Comparison of ENCODE assay signal across 8 cellular contexts in the genomic region with DNA sequence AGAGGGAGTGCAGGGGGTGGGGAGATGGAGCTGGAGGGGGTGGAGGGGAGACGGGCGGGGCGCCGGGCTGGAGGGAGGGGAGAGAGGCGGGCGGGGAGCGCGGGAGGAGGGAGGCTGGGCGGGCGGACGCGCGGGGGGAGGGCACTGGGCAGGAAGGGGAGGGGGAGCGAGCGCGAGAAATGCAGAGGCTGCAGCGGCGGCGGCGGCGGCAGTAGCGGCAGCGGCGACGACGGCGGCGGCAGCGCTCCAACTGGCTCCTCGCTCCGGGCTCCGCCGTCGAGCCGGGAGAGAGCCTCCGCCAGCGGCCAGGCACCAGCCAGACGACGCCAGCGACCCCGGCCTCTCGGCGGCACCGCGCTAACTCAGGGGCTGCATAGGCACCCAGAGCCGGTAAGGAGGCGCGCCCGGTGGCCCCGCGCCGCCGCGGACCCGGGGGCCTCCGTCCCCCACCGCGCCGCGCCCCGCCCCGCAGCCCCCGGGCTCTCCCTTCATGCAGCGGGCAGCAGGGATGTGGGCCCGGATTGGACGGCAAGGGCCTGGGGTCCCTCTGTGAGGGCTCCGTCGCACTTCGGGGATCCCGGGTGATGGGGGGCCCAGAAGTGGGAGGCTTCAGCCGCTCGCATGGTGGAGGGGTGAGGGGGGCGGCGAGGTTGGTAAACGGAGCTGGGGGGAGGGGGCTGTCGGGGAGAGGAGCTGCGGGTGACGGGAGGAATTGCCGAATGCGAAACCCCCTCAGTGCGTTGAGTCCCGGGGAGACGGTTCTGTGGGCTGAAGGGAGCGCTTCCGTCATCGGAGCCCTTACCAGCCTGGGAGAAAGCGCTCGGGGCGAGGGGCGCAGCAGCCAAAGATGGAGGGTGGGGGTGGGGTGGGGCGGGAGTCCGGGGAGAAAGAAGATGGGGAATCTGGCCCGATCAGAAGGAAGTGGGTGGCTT. TPM values are rescaled to one million over a fixed set of nuclear protein-coding genes. Genes with fewer than 3 reads are reported as not detected.
A peak's percentile ranks its signal among the peaks of the same experiment; 100 is the strongest.
DNase-seq lines count a peak whose midpoint lies in the region; ATAC-seq, FAIRE-seq and TF ChIP-seq lines count a peak whose summit lies in the region.

BASP1 (plus strand) TSS at position 211 of the 932 bp plus-strand sequence. CDS start 57,586 bp downstream, outside the sequence.

- peaks cover 19% of the 10 kb centered on the region for H3K36me3 Mint-ChIP-seq in MCF 10A (ENCODE audit: insufficient read depth, unreplicated experiment)

- in situ Hi-C loops in gastrocnemius medialis (cut with MboI; ENCODE audit: low sequenced_read_pairs in 4 of 4), result loop anchor here in 1 of 4 donors (5.0 kb wide), 1 partner anchor 1090 kb away; no protein-coding TSS in a partner anchor

- peak; percentile 84 for DNase-seq in D341Med (ENCODE audit: low spot score)
- peak; percentile 80 for DNase-seq in HK-2 (ENCODE audit: unreplicated experiment)
- DNase-seq in RWPE1 (ENCODE audit: low spot score), result peak; percentile 78
- DNase-seq in MCF 10A (ENCODE audit: unreplicated experiment), result peak; percentile 72
- DNase-seq in gastrocnemius medialis, result peak in 1 of 2 donors; percentile 33
- no peak for DNase-seq in D721Med (ENCODE audit: insufficient read length, low spot score)

- no peaks in the 10 kb centered on the region for H3K27me3 Mint-ChIP-seq in MCF 10A (ENCODE audit: insufficient read depth, unreplicated experiment)

- peaks cover 0 to 9% of the 10 kb centered on the region in 2 donors for H3K4me1 ChIP-seq in gastrocnemius medialis

- H3K4me3 ChIP-seq in iPS-18c (ENCODE audit: insufficient read depth, low read depth, low read length) (peak within 1 kb of the TSS; percentile 92), gastrocnemius medialis (peak within 1 kb of the TSS; percentile 43 to 66 (median 50))

- BruUV-seq in MCF 10A (replicated peaks; lab: Mats Ljungman, UMichigan), result no TSS peak

- peaks cover 36 to 56% (median 42%) of the 10 kb centered on the region in 3 donors for H3K27me3 ChIP-seq in gastrocnemius medialis

- H3K9me3 ChIP-seq in iPS-18c (ENCODE audit: control insufficient read depth, insufficient read depth, low read length), result no peaks in the 10 kb centered on the region
- no peaks in the 10 kb centered on the region for H3K9me3 ChIP-seq in gastrocnemius medialis

- peak; percentile 42 for ATAC-seq in GM19463 (IDR thresholded peaks at IDR 0.05; ENCODE audit: unreplicated experiment)
- ATAC-seq in gastrocnemius medialis, result no peak

- H3K27ac ChIP-seq in RWPE1, result peak within 1 kb of the TSS; percentile 80
- H3K27ac ChIP-seq in gastrocnemius medialis, result peak within 1 kb of the TSS in 1 of 4 donors; percentile 19

- no peak for TF ChIP-seq CTCF in RWPE1 (conservative IDR thresholded peaks at IDR 0.05; ENCODE audit: low read depth)
- TF ChIP-seq CTCF in MCF 10A (IDR thresholded peaks at IDR 0.05; ENCODE audit: unreplicated experiment), result no peak
- TF ChIP-seq CTCF in gastrocnemius medialis (IDR thresholded peaks at IDR 0.05 in 4 of 5, conservative IDR thresholded peaks at IDR 0.05 in 1 of 5), result no peak
- no peak for TF ChIP-seq CTCF in D721Med (IDR thresholded peaks at IDR 0.05; ENCODE audit: insufficient read depth, missing control alignments)

- POLR2A ChIA-PET in RWPE1 (lab: Yijun Ruan, JAX; ENCODE audit: low non-redundant PET) (interaction anchor here (0.6 kb wide), 1 partner anchor 170 kb away, joined by 3 read pairs; no protein-coding TSS in a partner anchor), MCF 10A (lab: Yijun Ruan, JAX) (interaction anchor here (0.8 to 1.6 kb wide), 3 partner anchors 9 to 1064 kb away, joined by 3 to 5 read pairs (median 4); no protein-coding TSS in a partner anchor)

- H3K36me3 ChIP-seq in gastrocnemius medialis, result no peaks in the 10 kb centered on the region

- TF ChIP-seq POLR2A in gastrocnemius medialis (IDR thresholded peaks at IDR 0.05), result peak in 1 of 2 donors; percentile 46

- H3K4me1 Mint-ChIP-seq in MCF 10A (ENCODE audit: insufficient read depth, unreplicated experiment), result peaks cover 30% of the 10 kb centered on the region

- peak within 1 kb of the TSS; percentile 52 for H3K27ac Mint-ChIP-seq in MCF 10A (ENCODE audit: low read depth, unreplicated experiment)

- H3K4me3 Mint-ChIP-seq in MCF 10A (ENCODE audit: unreplicated experiment), result peak within 1 kb of the TSS; percentile 83

- FAIRE-seq in D721Med (lab: Jason Lieb, UNC), result no peak

- intact Hi-C loops in MCF 10A (cut with micrococcal nuclease), result loop anchor here (2.0 to 10.0 kb wide), 5 partner anchors 45 to 1477 kb away; no protein-coding TSS in a partner anchor
- intact Hi-C loops in gastrocnemius medialis (cut with DNase I; ENCODE audit: low total_unique reads), result no loop called here

- CTCF ChIA-PET in RWPE1 (lab: Yijun Ruan, JAX) (interaction anchor here (0.6 to 1.8 kb wide), 3 partner anchors 14 to 1064 kb away, joined by 4 to 15 read pairs (median 5); no protein-coding TSS in a partner anchor), MCF 10A (lab: Yijun Ruan, JAX) (interaction anchor here (0.6 to 6.0 kb wide), 15 partner anchors 9 to 1102 kb away, joined by 3 to 111 read pairs (median 5); no protein-coding TSS in a partner anchor)

- H3K9me3 Mint-ChIP-seq in MCF 10A (ENCODE audit: unreplicated experiment), result no peaks in the 10 kb centered on the region

RNA-seq across cellular contexts. Expression of gene BASP1, which starts in this region (rescaled TPM):
- 76.3 and 84.5 TPM in 2 replicates for total RNA-seq in MCF 10A (2022)
- 1 to 10 TPM in 2 of 4 donors, under 1 TPM in 1, not detected in 1; 0.82 to 4.0 (median 4.0) TPM for total RNA-seq in gastrocnemius medialis

Comparison
In these comparisons a context has a peak if more than half of its experiments do, and no peak if none do; other contexts are left out.
1. RNA of gene BASP1 (total RNA-seq): 76.3 to 84.5 TPM in MCF 10A; 0.82 to 4.0 TPM in gastrocnemius medialis; every median in the first group is over 10 times any median in the second.